In the genomic region with DNA sequence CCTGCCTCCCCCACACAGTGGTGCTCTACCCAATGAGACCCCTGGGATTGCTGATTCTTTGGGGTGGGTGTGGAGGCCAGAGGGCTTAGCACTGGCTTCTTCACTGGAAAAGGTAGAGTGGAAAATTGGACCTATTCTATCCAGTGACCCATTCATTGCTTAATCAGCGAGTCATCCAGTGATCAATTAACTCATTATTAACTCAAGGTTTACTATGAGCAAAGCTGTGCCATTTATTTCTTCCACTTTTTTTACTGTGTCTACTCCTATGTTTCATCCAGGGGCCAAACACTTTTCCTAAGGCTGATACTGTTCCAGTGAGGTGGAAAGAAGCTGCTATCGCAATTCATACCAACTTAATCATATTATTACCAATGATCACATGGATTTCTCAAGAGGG, we compare ENCODE assay signal across 21 cellular contexts.
DNase-seq lines count a peak whose midpoint lies in the region; ATAC-seq and TF ChIP-seq lines count a peak whose summit lies in the region.
"Had no signal": no experiment of that assay in that cellular context is flagged by ENCODE, and none has a peak within 500 bp of the region (broad histone marks: within the 10 kb centered on the region; RNA-seq: fewer than 3 reads in every experiment).

No MANE protein-coding gene starts in this region.

- H2BK120ac ChIP-seq in trophoblast cell (ENCODE audit: insufficient read depth, low read length, poor library complexity) = no peak overlapping the region

- no peak overlapping the region for H3K4me2 ChIP-seq in trophoblast cell (ENCODE audit: low read length)
- H3K4me2 ChIP-seq in PC-3 (ENCODE audit: low read length) = no peak overlapping the region
- H3K4me2 ChIP-seq: A549; BLaER1 treated with 17β-estradiol and CSF1 and Interleukin-3, amounts not matched to agents 10 nM and 100 nM had no signal

- H2BK12ac ChIP-seq in trophoblast cell (ENCODE audit: low read length) = peak overlapping the region; percentile 56

- H2AK5ac ChIP-seq in trophoblast cell (ENCODE audit: low read length) = no peak overlapping the region

- H2BK5ac ChIP-seq in trophoblast cell (ENCODE audit: low read depth, low read length, poor library complexity) = no peak overlapping the region

- H3K9me3 ChIP-seq in endodermal cell (ENCODE audit: control insufficient read depth, low read length) = peaks cover under 1% of the 10 kb centered on the region
- H3K9me3 ChIP-seq in trophoblast cell (ENCODE audit: insufficient read depth, low read depth, low read length) = no peaks in the 10 kb centered on the region
- no peaks in the 10 kb centered on the region for H3K9me3 ChIP-seq in PC-3 (ENCODE audit: low read length)
- H3K9me3 ChIP-seq: A549, BE2C, HAP-1 had no signal

- no peaks in the 10 kb centered on the region for H3K36me3 Mint-ChIP-seq in endodermal cell (ENCODE audit: low read depth)
- H3K36me3 Mint-ChIP-seq in activated naive CD4-positive, alpha-beta T cell treated with anti-CD3 and anti-CD28 coated beads, Interleukin-2, amount 10 ng/mL, durations not matched to agents 7 days and 5 days = no peaks in the 10 kb centered on the region
- H3K36me3 Mint-ChIP-seq: CD14-positive monocyte; CD8-positive, alpha-beta memory T cell had no signal

- H4K8ac ChIP-seq in trophoblast cell (ENCODE audit: low read depth, low read length) = no peak overlapping the region

- CTCF ChIA-PET in PC-3 (lab: Charles Lee) = no interaction called here
- CTCF ChIA-PET in activated naive CD4-positive, alpha-beta T cell treated with anti-CD3 and anti-CD28 coated beads, Interleukin-2, amount 10 ng/mL, durations not matched to agents 7 days and 5 days (lab: Charles Lee) = no interaction called here

- H2AFZ ChIP-seq in trophoblast cell (ENCODE audit: insufficient read depth, low read length, poor library complexity) (no peak overlapping the region), PC-3 (ENCODE audit: low read length) (no peak overlapping the region)

- H3K27ac Mint-ChIP-seq in endodermal cell = no peak overlapping the region
- no peak overlapping the region for H3K27ac Mint-ChIP-seq in activated naive CD4-positive, alpha-beta T cell treated with anti-CD3 and anti-CD28 coated beads, Interleukin-2, amount 10 ng/mL, durations not matched to agents 7 days and 5 days
- H3K27ac Mint-ChIP-seq: CD4-positive, alpha-beta T cell; CD8-positive, alpha-beta memory T cell; HFFc6 had no signal

- no peak overlapping the region for H3K9ac ChIP-seq in endodermal cell (ENCODE audit: extremely low read depth, low read length, poor library complexity, severe bottlenecking)
- no peak overlapping the region for H3K9ac ChIP-seq in trophoblast cell (ENCODE audit: low read length)
- H3K9ac ChIP-seq in PC-3 (ENCODE audit: low read length) = no peak overlapping the region
- H3K9ac ChIP-seq: BLaER1 treated with 17β-estradiol and CSF1 and Interleukin-3, amounts not matched to agents 10 nM and 100 nM had no signal

- no peak overlapping the region for H3K23ac ChIP-seq in trophoblast cell (ENCODE audit: low read length)

- H3K4ac ChIP-seq in trophoblast cell (ENCODE audit: low read depth, low read length) = no peak overlapping the region

- H3K9me3 Mint-ChIP-seq in endodermal cell = peaks cover 5% of the 10 kb centered on the region
- no peaks in the 10 kb centered on the region for H3K9me3 Mint-ChIP-seq in activated naive CD4-positive, alpha-beta T cell treated with anti-CD3 and anti-CD28 coated beads, Interleukin-2, amount 10 ng/mL, durations not matched to agents 7 days and 5 days
- H3K9me3 Mint-ChIP-seq: CD4-positive, alpha-beta T cell; CD8-positive, alpha-beta memory T cell had no signal

- no peaks in the 10 kb centered on the region for H4K20me1 ChIP-seq in PC-3 (ENCODE audit: low read length)
- H4K20me1 ChIP-seq: BLaER1 treated with 17β-estradiol and CSF1 and Interleukin-3, amounts not matched to agents 10 nM and 100 nM had no signal

- H3K4me3 Mint-ChIP-seq in endodermal cell = no peak overlapping the region
- no peak overlapping the region for H3K4me3 Mint-ChIP-seq in activated naive CD4-positive, alpha-beta T cell treated with anti-CD3 and anti-CD28 coated beads, Interleukin-2, amount 10 ng/mL, durations not matched to agents 7 days and 5 days
- H3K4me3 Mint-ChIP-seq: CD14-positive monocyte; CD4-positive, alpha-beta T cell; CD8-positive, alpha-beta memory T cell; HFFc6 had no signal

- POLR2A ChIA-PET in PC-3 (lab: Charles Lee; ENCODE audit: unreplicated experiment) = no interaction called here

- no peaks in the 10 kb centered on the region for H3F3A ChIP-seq in PC-3 (ENCODE audit: low read length, unreplicated experiment)

- H3K36me3 ChIP-seq in endodermal cell (ENCODE audit: control insufficient read depth, insufficient read depth, low read length) = no peaks in the 10 kb centered on the region
- H3K36me3 ChIP-seq in trophoblast cell (ENCODE audit: control insufficient read depth in 1 of 2, insufficient read depth in 2 of 2, low read length in 2 of 2) = no peaks in the 10 kb centered on the region
- no peaks in the 10 kb centered on the region for H3K36me3 ChIP-seq in PC-3 (ENCODE audit: low read depth, low read length)
- H3K36me3 ChIP-seq: BE2C; BLaER1 treated with 17β-estradiol and CSF1 and Interleukin-3, amounts not matched to agents 10 nM and 100 nM; HAP-1 had no signal

- peaks cover 19% of the 10 kb centered on the region for H3K27me3 ChIP-seq in endodermal cell (ENCODE audit: control insufficient read depth, insufficient read depth, low read length, poor library complexity, severe bottlenecking)
- no peaks in the 10 kb centered on the region for H3K27me3 ChIP-seq in trophoblast cell (ENCODE audit: insufficient read depth, low read length)
- peaks cover 68% of the 10 kb centered on the region for H3K27me3 ChIP-seq in PC-3 (ENCODE audit: low read length)
- H3K27me3 ChIP-seq: BE2C; BLaER1 treated with 17β-estradiol and CSF1 and Interleukin-3, amounts not matched to agents 10 nM and 100 nM had no signal

- H3K4me3 ChIP-seq in endodermal cell (ENCODE audit: low read length) (no peak overlapping the region), trophoblast cell (ENCODE audit: low read depth, low read length) (no peak overlapping the region), PC-3 (ENCODE audit: low read length) (no peak overlapping the region)
- H3K4me3 ChIP-seq: A549; BLaER1 treated with 17β-estradiol and CSF1 and Interleukin-3, amounts not matched to agents 10 nM and 100 nM; HAP-1 had no signal

- no peak overlapping the region for H4K12ac ChIP-seq in trophoblast cell (ENCODE audit: low read depth, low read length)

- intact Hi-C loops in PC-3 (cut with micrococcal nuclease) = no loop called here

- peaks cover 11% of the 10 kb centered on the region for H3K4me1 ChIP-seq in endodermal cell (ENCODE audit: control insufficient read depth, insufficient read depth, low read length)
- peaks cover 14 to 20% of the 10 kb centered on the region in 2 experiments for H3K4me1 ChIP-seq in trophoblast cell (ENCODE audit: control insufficient read depth in 1 of 2, insufficient read depth in 2 of 2, low read length in 2 of 2)
- H3K4me1 ChIP-seq in PC-3 (ENCODE audit: insufficient read depth, low read length) = no peaks in the 10 kb centered on the region
- H3K4me1 ChIP-seq: A549; BE2C; BLaER1 treated with 17β-estradiol and CSF1 and Interleukin-3, amounts not matched to agents 10 nM and 100 nM; HAP-1 had no signal

- H3K79me2 ChIP-seq in trophoblast cell (ENCODE audit: control insufficient read depth, insufficient read depth, low read length, poor library complexity) = peaks cover 2% of the 10 kb centered on the region
- no peaks in the 10 kb centered on the region for H3K79me2 ChIP-seq in PC-3 (ENCODE audit: low read length)

- DNase-seq in endodermal cell = peak; percentile 8
- peak; percentile 20 for DNase-seq in islet precursor cell
- DNase-seq in trophoblast cell = no peak
- DNase-seq in activated naive CD4-positive, alpha-beta T cell treated with anti-CD3 and anti-CD28 coated beads, Interleukin-2, amount 50 U/mL, for 16 hours = no peak
- no peak for DNase-seq in PC-3
- DNase-seq in activated naive CD4-positive, alpha-beta T cell treated with anti-CD3 and anti-CD28 coated beads, Interleukin-2, amount 10 ng/mL, durations not matched to agents 7 days and 5 days = no peak
- DNase-seq: 8988T; AML-193; BE2C; Calu3; CD4-positive, alpha-beta T cell; CD8-positive, alpha-beta memory T cell; DMS53; DMS79 treated with DMSO at 0.1 percent for 48 hours; GF-D8; GOT3; HFFc6 had no signal

- no peaks in the 10 kb centered on the region for H3K9me2 ChIP-seq in PC-3 (replicated peaks; ENCODE audit: low read length)

- BruUV-seq in PC-3 (replicated peaks; lab: Mats Ljungman, UMichigan) = no TSS peak

- no peak overlapping the region for H3K18ac ChIP-seq in trophoblast cell (ENCODE audit: low read length)

- peaks cover 8% of the 10 kb centered on the region for H3K4me1 Mint-ChIP-seq in endodermal cell
- no peaks in the 10 kb centered on the region for H3K4me1 Mint-ChIP-seq in activated naive CD4-positive, alpha-beta T cell treated with anti-CD3 and anti-CD28 coated beads, Interleukin-2, amount 10 ng/mL, durations not matched to agents 7 days and 5 days
- H3K4me1 Mint-ChIP-seq: CD14-positive monocyte; CD8-positive, alpha-beta memory T cell had no signal

- ATAC-seq in PC-3 = no peak
- ATAC-seq: A549 had no signal

- H3K14ac ChIP-seq in trophoblast cell (ENCODE audit: low read length) = no peak overlapping the region

- H3K27me3 Mint-ChIP-seq in endodermal cell (ENCODE audit: insufficient read depth) = peaks cover 45% of the 10 kb centered on the region
- H3K27me3 Mint-ChIP-seq in activated naive CD4-positive, alpha-beta T cell treated with anti-CD3 and anti-CD28 coated beads, Interleukin-2, amount 10 ng/mL, durations not matched to agents 7 days and 5 days = peaks cover 6% of the 10 kb centered on the region

- peaks cover 12% of the 10 kb centered on the region for H3K79me1 ChIP-seq in trophoblast cell (ENCODE audit: low read length)

- H4K91ac ChIP-seq in trophoblast cell (ENCODE audit: low read depth, low read length) = no peak overlapping the region

- no peak for TF ChIP-seq CTCF in endodermal cell (conservative IDR thresholded peaks at IDR 0.05)
- no peak for TF ChIP-seq CTCF in PC-3 (conservative IDR thresholded peaks at IDR 0.05; ENCODE audit: low read depth, low read length)

- WGBS in endodermal cell (ENCODE audit: insufficient coverage in 1 of 2, insufficient read length in 1 of 2), 2 experiments = 90 to 94% methylated on average over 1 to 2 of the region's 2 CpGs
- WGBS in trophoblast cell (ENCODE audit: extremely low coverage, insufficient coverage, insufficient read length) = no CpG with 5 or more reads among the region's 2 CpGs

- H3K27ac ChIP-seq in endodermal cell (ENCODE audit: low read depth, low read length) (no peak overlapping the region), trophoblast cell (ENCODE audit: low read depth, low read length) (no peak overlapping the region), PC-3 (ENCODE audit: low read length) (no peak overlapping the region)
- H3K27ac ChIP-seq: A549; BLaER1 treated with 17β-estradiol and CSF1 and Interleukin-3, amounts not matched to agents 10 nM and 100 nM had no signal

Comparison
In these comparisons a context has a peak if more than half of its experiments do, and no peak if none do; other contexts are left out.
1. DNase-seq: peak in endodermal cell (single experiment) and islet precursor cell (single experiment); none in trophoblast cell (0 of 2), activated naive CD4-positive, alpha-beta T cell treated with anti-CD3 and anti-CD28 coated beads, Interleukin-2, amount 50 U/mL, for 16 hours (single experiment), PC-3 (single experiment) and activated naive CD4-positive, alpha-beta T cell treated with anti-CD3 and anti-CD28 coated beads, Interleukin-2, amount 10 ng/mL, durations not matched to agents 7 days and 5 days (single experiment).